1 cellular context compared by ENCODE assay signal in the genomic region with DNA sequence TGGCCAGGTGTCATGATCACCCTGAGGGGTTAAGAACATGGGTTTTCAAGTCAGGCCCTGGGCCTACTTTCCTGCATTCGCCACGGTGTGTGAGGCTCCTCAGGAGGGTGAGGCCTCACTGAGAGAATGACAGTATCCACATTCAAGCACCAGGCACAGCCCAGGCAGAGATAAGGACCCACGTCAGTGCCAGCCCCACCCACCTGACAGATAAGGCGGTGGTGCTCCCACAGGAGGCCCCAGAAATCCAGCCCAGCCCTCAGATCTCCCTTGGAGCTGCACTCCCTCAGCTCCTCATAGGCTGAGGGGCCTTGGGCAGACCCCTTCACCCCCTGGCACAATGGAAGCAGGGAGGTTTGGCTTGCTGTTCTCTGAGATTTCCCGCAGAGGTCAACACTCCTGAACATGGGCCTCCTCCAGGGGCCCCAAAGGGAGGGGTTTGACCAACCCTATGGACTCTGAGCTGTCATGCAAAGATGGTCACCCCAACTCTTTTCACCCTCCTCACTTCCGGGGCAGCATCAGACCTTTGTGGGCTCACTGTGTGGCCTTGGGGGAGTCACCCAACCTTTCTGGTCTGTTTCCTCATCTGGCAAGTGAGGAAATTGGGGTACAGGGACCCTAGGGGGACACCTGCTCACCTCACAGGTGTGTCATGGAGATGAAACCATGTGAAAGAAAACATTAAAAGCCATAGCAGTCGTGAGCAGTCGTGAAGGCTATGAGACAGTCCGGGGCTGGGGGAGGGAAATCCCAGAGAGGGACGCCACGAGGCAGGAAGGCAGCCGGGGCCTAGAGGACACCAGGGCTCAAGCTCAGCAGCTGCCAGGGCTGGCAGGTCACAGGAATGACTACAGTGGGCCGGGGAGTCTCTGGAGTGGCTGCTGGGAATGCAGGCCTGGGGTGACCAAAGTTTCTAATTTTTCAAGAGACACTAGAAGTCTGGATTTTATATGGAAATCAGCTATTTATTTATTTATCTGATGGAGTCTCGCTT.
A peak's percentile ranks its signal among the peaks of the same experiment; 100 is the strongest.
TF ChIP-seq lines count a peak whose summit lies in the region.

No MANE protein-coding gene starts in this region.

TF ChIP-seq in K562, 482 proteins besides CTCF, POLR2A, EP300 and RAD21 (continued from another document and continues in another):
- TF ChIP-seq CEBPB (tag; IDR thresholded peaks at IDR 0.05) (no peak), ZNF780A (CRISPR knock-in tag; IDR thresholded peaks at IDR 0.05) (no peak), NR4A1 (CRISPR knock-in tag; IDR thresholded peaks at IDR 0.05) (no peak; the same call in 1 of the 2 replicates), NR4A1 (tag; IDR thresholded peaks at IDR 0.05) (peak; percentile 72), HDAC1 (IDR thresholded peaks at IDR 0.05) (peak in 1 of 2 experiments; percentile 28; a peak in 1 of 4 replicates), KDM4B (IDR thresholded peaks at IDR 0.05; ENCODE audit: borderline replicate concordance in 2 of 2, low read depth in 1 of 2) (no peak), MAZ (CRISPR knock-in tag; conservative IDR thresholded peaks at IDR 0.05 in 1 of 2, IDR thresholded peaks at IDR 0.05 in 1 of 2) (peak in 1 of 2 experiments; percentile 74; a peak in 3 of 4 replicates), JUND (IDR thresholded peaks at IDR 0.05; ENCODE audit: borderline replicate concordance, low read depth, low read length) (peak; percentile 72), JUND (tag; IDR thresholded peaks at IDR 0.05; ENCODE audit: borderline replicate concordance, low read depth, low read length) (peak; percentile 77; the same call in 2 of the 3 replicates), KAT7 (CRISPR knock-in tag; IDR thresholded peaks at IDR 0.05; ENCODE audit: borderline replicate concordance) (no peak), PHF8 (IDR thresholded peaks at IDR 0.05; ENCODE audit: borderline replicate concordance, low read length) (peak; percentile 30; the same call in 1 of the 2 replicates), FOXA3 (CRISPR knock-in tag; conservative IDR thresholded peaks at IDR 0.05 in 1 of 2, IDR thresholded peaks at IDR 0.05 in 1 of 2) (no peak), ILF3 (IDR thresholded peaks at IDR 0.05; ENCODE audit: borderline replicate concordance) (no peak), SMAD4 (CRISPR knock-in tag; conservative IDR thresholded peaks at IDR 0.05) (0 out of 2 replicates have a peak, but pooled peaks have one; percentile 37), CREB1 (IDR thresholded peaks at IDR 0.05) (peak; percentile 43; the same call in 1 of the 2 replicates), CREB1 (CRISPR knock-in tag; IDR thresholded peaks at IDR 0.05) (peak; percentile 60; the same call in 1 of the 2 replicates), CTBP1 (IDR thresholded peaks at IDR 0.05; ENCODE audit: borderline replicate concordance) (peak; percentile 92), CBX1 (IDR thresholded peaks at IDR 0.05; ENCODE audit: low read depth) (no peak), ZFP1 (CRISPR knock-in tag; IDR thresholded peaks at IDR 0.05) (no peak), ZBTB7A (IDR thresholded peaks at IDR 0.05; ENCODE audit: borderline replicate concordance, control insufficient read depth, low read depth, low read length) (peak; percentile 60; the same call in 1 of the 2 replicates), MYBL2 (IDR thresholded peaks at IDR 0.05; ENCODE audit: low read depth) (no peak), MYBL2 (CRISPR knock-in tag; IDR thresholded peaks at IDR 0.05; ENCODE audit: borderline replicate concordance) (no peak), RNF2 (IDR thresholded peaks at IDR 0.05) (peak; percentile 66; the same call in 1 of the 2 replicates), NR2C2 (CRISPR knock-in tag; IDR thresholded peaks at IDR 0.05) (no peak), NR2C2 (tag; IDR thresholded peaks at IDR 0.05) (peak; percentile 48; the same call in 1 of the 2 replicates), U2AF1 (optimal IDR thresholded peaks at IDR 0.05; ENCODE audit: low read depth, low read length) (no peak), ZBTB17 (CRISPR knock-in tag; IDR thresholded peaks at IDR 0.05) (peak; percentile 62; the same call in 1 of the 2 replicates), ZNF347 (CRISPR knock-in tag; IDR thresholded peaks at IDR 0.05; ENCODE audit: low read depth) (no peak), TBP (optimal IDR thresholded peaks at IDR 0.05; ENCODE audit: low read depth, low read length) (peak; percentile 71), BCOR (IDR thresholded peaks at IDR 0.05) (peak; percentile 55; the same call in 1 of the 2 replicates), TAL1 (IDR thresholded peaks at IDR 0.05) (no peak), SMARCA4 (IDR thresholded peaks at IDR 0.05) (peak; percentile 70; the same call in 1 of the 2 replicates), TEAD4 (IDR thresholded peaks at IDR 0.05; ENCODE audit: low read length) (0 out of 2 replicates have a peak, but pooled peaks have one; percentile 24), TEAD4 (CRISPR knock-in tag; IDR thresholded peaks at IDR 0.05; ENCODE audit: borderline replicate concordance) (no peak), FOSL1 (tag; conservative IDR thresholded peaks at IDR 0.05) (peak; percentile 54), SMARCC2 (IDR thresholded peaks at IDR 0.05; ENCODE audit: low read depth) (0 out of 2 replicates have a peak, but pooled peaks have one; percentile 29)
- TF ChIP-seq, protein P1, sequence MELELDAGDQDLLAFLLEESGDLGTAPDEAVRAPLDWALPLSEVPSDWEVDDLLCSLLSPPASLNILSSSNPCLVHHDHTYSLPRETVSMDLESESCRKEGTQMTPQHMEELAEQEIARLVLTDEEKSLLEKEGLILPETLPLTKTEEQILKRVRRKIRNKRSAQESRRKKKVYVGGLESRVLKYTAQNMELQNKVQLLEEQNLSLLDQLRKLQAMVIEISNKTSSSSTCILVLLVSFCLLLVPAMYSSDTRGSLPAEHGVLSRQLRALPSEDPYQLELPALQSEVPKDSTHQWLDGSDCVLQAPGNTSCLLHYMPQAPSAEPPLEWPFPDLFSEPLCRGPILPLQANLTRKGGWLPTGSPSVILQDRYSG (tag; conservative IDR thresholded peaks at IDR 0.05; ENCODE audit: low read depth): peak; percentile 60
- TF ChIP-seq, protein P2, sequence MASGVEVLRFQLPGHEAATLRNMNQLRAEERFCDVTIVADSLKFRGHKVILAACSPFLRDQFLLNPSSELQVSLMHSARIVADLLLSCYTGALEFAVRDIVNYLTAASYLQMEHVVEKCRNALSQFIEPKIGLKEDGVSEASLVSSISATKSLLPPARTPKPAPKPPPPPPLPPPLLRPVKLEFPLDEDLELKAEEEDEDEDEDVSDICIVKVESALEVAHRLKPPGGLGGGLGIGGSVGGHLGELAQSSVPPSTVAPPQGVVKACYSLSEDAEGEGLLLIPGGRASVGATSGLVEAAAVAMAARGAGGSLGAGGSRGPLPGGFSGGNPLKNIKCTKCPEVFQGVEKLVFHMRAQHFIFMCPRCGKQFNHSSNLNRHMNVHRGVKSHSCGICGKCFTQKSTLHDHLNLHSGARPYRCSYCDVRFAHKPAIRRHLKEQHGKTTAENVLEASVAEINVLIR (CRISPR knock-in tag; IDR thresholded peaks at IDR 0.05): peak; percentile 66
- TF ChIP-seq, protein P3, sequence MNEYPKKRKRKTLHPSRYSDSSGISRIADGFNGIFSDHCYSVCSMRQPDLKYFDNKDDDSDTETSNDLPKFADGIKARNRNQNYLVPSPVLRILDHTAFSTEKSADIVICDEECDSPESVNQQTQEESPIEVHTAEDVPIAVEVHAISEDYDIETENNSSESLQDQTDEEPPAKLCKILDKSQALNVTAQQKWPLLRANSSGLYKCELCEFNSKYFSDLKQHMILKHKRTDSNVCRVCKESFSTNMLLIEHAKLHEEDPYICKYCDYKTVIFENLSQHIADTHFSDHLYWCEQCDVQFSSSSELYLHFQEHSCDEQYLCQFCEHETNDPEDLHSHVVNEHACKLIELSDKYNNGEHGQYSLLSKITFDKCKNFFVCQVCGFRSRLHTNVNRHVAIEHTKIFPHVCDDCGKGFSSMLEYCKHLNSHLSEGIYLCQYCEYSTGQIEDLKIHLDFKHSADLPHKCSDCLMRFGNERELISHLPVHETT (CRISPR knock-in tag; conservative IDR thresholded peaks at IDR 0.05 in 1 of 2, IDR thresholded peaks at IDR 0.05 in 1 of 2): peak in 1 of 2 experiments; percentile 67; a peak in 1 of 4 replicates
- TF ChIP-seq, protein P4, sequence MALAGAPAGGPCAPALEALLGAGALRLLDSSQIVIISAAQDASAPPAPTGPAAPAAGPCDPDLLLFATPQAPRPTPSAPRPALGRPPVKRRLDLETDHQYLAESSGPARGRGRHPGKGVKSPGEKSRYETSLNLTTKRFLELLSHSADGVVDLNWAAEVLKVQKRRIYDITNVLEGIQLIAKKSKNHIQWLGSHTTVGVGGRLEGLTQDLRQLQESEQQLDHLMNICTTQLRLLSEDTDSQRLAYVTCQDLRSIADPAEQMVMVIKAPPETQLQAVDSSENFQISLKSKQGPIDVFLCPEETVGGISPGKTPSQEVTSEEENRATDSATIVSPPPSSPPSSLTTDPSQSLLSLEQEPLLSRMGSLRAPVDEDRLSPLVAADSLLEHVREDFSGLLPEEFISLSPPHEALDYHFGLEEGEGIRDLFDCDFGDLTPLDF (CRISPR knock-in tag; IDR thresholded peaks at IDR 0.05): no peak
- TF ChIP-seq, protein P5, sequence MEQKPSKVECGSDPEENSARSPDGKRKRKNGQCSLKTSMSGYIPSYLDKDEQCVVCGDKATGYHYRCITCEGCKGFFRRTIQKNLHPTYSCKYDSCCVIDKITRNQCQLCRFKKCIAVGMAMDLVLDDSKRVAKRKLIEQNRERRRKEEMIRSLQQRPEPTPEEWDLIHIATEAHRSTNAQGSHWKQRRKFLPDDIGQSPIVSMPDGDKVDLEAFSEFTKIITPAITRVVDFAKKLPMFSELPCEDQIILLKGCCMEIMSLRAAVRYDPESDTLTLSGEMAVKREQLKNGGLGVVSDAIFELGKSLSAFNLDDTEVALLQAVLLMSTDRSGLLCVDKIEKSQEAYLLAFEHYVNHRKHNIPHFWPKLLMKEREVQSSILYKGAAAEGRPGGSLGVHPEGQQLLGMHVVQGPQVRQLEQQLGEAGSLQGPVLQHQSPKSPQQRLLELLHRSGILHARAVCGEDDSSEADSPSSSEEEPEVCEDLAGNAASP (IDR thresholded peaks at IDR 0.05): no peak
- TF ChIP-seq, protein P6, sequence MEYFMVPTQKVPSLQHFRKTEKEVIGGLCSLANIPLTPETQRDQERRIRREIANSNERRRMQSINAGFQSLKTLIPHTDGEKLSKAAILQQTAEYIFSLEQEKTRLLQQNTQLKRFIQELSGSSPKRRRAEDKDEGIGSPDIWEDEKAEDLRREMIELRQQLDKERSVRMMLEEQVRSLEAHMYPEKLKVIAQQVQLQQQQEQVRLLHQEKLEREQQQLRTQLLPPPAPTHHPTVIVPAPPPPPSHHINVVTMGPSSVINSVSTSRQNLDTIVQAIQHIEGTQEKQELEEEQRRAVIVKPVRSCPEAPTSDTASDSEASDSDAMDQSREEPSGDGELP (CRISPR knock-in tag; IDR thresholded peaks at IDR 0.05; ENCODE audit: borderline replicate concordance): peak; percentile 57; the same call in 1 of the 2 replicates
- TF ChIP-seq, protein P7, sequence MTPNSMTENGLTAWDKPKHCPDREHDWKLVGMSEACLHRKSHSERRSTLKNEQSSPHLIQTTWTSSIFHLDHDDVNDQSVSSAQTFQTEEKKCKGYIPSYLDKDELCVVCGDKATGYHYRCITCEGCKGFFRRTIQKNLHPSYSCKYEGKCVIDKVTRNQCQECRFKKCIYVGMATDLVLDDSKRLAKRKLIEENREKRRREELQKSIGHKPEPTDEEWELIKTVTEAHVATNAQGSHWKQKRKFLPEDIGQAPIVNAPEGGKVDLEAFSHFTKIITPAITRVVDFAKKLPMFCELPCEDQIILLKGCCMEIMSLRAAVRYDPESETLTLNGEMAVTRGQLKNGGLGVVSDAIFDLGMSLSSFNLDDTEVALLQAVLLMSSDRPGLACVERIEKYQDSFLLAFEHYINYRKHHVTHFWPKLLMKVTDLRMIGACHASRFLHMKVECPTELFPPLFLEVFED (CRISPR knock-in tag; conservative IDR thresholded peaks at IDR 0.05): no peak
- TF ChIP-seq, protein P8, sequence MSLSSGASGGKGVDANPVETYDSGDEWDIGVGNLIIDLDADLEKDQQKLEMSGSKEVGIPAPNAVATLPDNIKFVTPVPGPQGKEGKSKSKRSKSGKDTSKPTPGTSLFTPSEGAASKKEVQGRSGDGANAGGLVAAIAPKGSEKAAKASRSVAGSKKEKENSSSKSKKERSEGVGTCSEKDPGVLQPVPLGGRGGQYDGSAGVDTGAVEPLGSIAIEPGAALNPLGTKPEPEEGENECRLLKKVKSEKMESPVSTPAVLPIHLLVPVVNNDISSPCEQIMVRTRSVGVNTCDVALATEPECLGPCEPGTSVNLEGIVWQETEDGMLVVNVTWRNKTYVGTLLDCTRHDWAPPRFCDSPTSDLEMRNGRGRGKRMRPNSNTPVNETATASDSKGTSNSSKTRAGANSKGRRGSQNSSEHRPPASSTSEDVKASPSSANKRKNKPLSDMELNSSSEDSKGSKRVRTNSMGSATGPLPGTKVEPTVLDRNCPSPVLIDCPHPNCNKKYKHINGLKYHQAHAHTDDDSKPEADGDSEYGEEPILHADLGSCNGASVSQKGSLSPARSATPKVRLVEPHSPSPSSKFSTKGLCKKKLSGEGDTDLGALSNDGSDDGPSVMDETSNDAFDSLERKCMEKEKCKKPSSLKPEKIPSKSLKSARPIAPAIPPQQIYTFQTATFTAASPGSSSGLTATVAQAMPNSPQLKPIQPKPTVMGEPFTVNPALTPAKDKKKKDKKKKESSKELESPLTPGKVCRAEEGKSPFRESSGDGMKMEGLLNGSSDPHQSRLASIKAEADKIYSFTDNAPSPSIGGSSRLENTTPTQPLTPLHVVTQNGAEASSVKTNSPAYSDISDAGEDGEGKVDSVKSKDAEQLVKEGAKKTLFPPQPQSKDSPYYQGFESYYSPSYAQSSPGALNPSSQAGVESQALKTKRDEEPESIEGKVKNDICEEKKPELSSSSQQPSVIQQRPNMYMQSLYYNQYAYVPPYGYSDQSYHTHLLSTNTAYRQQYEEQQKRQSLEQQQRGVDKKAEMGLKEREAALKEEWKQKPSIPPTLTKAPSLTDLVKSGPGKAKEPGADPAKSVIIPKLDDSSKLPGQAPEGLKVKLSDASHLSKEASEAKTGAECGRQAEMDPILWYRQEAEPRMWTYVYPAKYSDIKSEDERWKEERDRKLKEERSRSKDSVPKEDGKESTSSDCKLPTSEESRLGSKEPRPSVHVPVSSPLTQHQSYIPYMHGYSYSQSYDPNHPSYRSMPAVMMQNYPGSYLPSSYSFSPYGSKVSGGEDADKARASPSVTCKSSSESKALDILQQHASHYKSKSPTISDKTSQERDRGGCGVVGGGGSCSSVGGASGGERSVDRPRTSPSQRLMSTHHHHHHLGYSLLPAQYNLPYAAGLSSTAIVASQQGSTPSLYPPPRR (CRISPR knock-in tag; IDR thresholded peaks at IDR 0.05; ENCODE audit: borderline replicate concordance): no peak
